In genomic region chr2:148552675-148553331, GRCh38 we compare ENCODE assay signal across 8 cellular contexts.
DNase-seq lines count a peak whose midpoint lies in the region; ATAC-seq and TF ChIP-seq lines count a peak whose summit lies in the region.

No MANE protein-coding gene starts in this region.

- CTCF ChIA-PET in activated CD4-positive, alpha-beta memory T cell treated with anti-CD3 and anti-CD28 coated beads, Interleukin-2, amount 10 ng/mL, durations not matched to agents 7 days and 5 days (lab: Charles Lee) = interaction anchor here (0.6 to 2.8 kb wide), 6 partner anchors 14 to 290 kb away, joined by 3 to 15 read pairs (median 6); no protein-coding TSS in a partner anchor
- CTCF ChIA-PET in Calu3 (lab: Charles Lee) = interaction anchor here (0.7 kb wide), 1 partner anchor 441 kb away, joined by 3 read pairs; no protein-coding TSS in a partner anchor

- no peaks in the 10 kb centered on the region for H3K27me3 ChIP-seq in adrenal gland

- H3K9me3 Mint-ChIP-seq in activated CD4-positive, alpha-beta memory T cell treated with anti-CD3 and anti-CD28 coated beads, Interleukin-2, amount 10 ng/mL, durations not matched to agents 7 days and 5 days = no peaks in the 10 kb centered on the region
- no peaks in the 10 kb centered on the region for H3K9me3 Mint-ChIP-seq in Calu3 (ENCODE audit: low read depth, unreplicated experiment)

- H3K36me3 Mint-ChIP-seq in activated CD4-positive, alpha-beta memory T cell treated with anti-CD3 and anti-CD28 coated beads, Interleukin-2, amount 10 ng/mL, durations not matched to agents 7 days and 5 days (ENCODE audit: low read depth) = no peaks in the 10 kb centered on the region
- H3K36me3 Mint-ChIP-seq in Calu3 (ENCODE audit: insufficient read depth, unreplicated experiment) = no peaks in the 10 kb centered on the region

- no peak overlapping the region for H3K4me3 Mint-ChIP-seq in activated CD4-positive, alpha-beta memory T cell treated with anti-CD3 and anti-CD28 coated beads, Interleukin-2, amount 10 ng/mL, durations not matched to agents 7 days and 5 days
- no peak overlapping the region for H3K4me3 Mint-ChIP-seq in Calu3 (ENCODE audit: low read depth, unreplicated experiment)

- no peak for TF ChIP-seq POLR2A in adrenal gland (IDR thresholded peaks at IDR 0.05)

- peak; percentile 26 for DNase-seq in AG08396 (ENCODE audit: low spot score)
- peak; percentile 9 for DNase-seq in MV-4-11 (lab: John Stamatoyannopoulos, UW)
- peak; percentile 45 for DNase-seq in activated CD4-positive, alpha-beta memory T cell treated with anti-CD3 and anti-CD28 coated beads, Interleukin-2, amount 10 ng/mL, durations not matched to agents 7 days and 5 days
- DNase-seq in mucosa of descending colon = no peak
- no peak for DNase-seq in adrenal gland
- DNase-seq in Calu3 = no peak

- ATAC-seq in GM18511 (IDR thresholded peaks at IDR 0.05; ENCODE audit: unreplicated experiment) (peak; percentile 56), mucosa of descending colon (peak; percentile 54), HG02981 (IDR thresholded peaks at IDR 0.05; ENCODE audit: unreplicated experiment) (no peak)

- POLR2A ChIA-PET in activated CD4-positive, alpha-beta memory T cell treated with anti-CD3 and anti-CD28 coated beads, Interleukin-2, amount 10 ng/mL, durations not matched to agents 7 days and 5 days (lab: Charles Lee) = interaction anchor here (0.7 to 2.7 kb wide), 10 partner anchors 9 to 107 kb away, joined by 3 to 15 read pairs (median 8); no protein-coding TSS in a partner anchor

- H3K4me3 ChIP-seq in mucosa of descending colon (no peak overlapping the region), adrenal gland (peak overlapping the region in 1 of 4 donors; percentile 55)

- BruUV-seq in Calu3 (replicated peaks; lab: Mats Ljungman, UMichigan) = no TSS peak

- H3K27ac ChIP-seq in adrenal gland = no peak overlapping the region

- no peak overlapping the region for H3K27ac Mint-ChIP-seq in activated CD4-positive, alpha-beta memory T cell treated with anti-CD3 and anti-CD28 coated beads, Interleukin-2, amount 10 ng/mL, durations not matched to agents 7 days and 5 days
- no peak overlapping the region for H3K27ac Mint-ChIP-seq in Calu3 (ENCODE audit: unreplicated experiment)

- no peaks in the 10 kb centered on the region for H3K9me3 ChIP-seq in mucosa of descending colon
- H3K9me3 ChIP-seq in adrenal gland (replicated peaks in 1 of 3) = no peaks in the 10 kb centered on the region

- no peaks in the 10 kb centered on the region for H3K36me3 ChIP-seq in mucosa of descending colon (ENCODE audit: low read depth)
- no peaks in the 10 kb centered on the region for H3K36me3 ChIP-seq in adrenal gland (replicated peaks in 1 of 2)

- intact Hi-C loops in mucosa of descending colon (cut with DNase I, micrococcal nuclease) (no loop called here), adrenal gland (cut with DNase I) (no loop called here), Calu3 (cut with micrococcal nuclease; ENCODE audit: unreplicated experiment) (no loop called here)

- 48 to 63% (median 56%) methylated on average over 9 of the region's 9 CpGs for WGBS in adrenal gland, 4 donors

- TF ChIP-seq CTCF in mucosa of descending colon (IDR thresholded peaks at IDR 0.05) (no peak), adrenal gland (IDR thresholded peaks at IDR 0.05) (no peak), Calu3 (IDR thresholded peaks at IDR 0.05; ENCODE audit: unreplicated experiment) (no peak)

- H3K4me1 Mint-ChIP-seq in activated CD4-positive, alpha-beta memory T cell treated with anti-CD3 and anti-CD28 coated beads, Interleukin-2, amount 10 ng/mL, durations not matched to agents 7 days and 5 days = peaks cover 1% of the 10 kb centered on the region
- H3K4me1 Mint-ChIP-seq in Calu3 (ENCODE audit: low read depth, unreplicated experiment) = no peaks in the 10 kb centered on the region

- H3K4me1 ChIP-seq in mucosa of descending colon (ENCODE audit: low read depth) (no peaks in the 10 kb centered on the region), adrenal gland (replicated peaks in 1 of 2) (no peaks in the 10 kb centered on the region)

- H3K27me3 Mint-ChIP-seq in activated CD4-positive, alpha-beta memory T cell treated with anti-CD3 and anti-CD28 coated beads, Interleukin-2, amount 10 ng/mL, durations not matched to agents 7 days and 5 days = no peaks in the 10 kb centered on the region
- peaks cover 21% of the 10 kb centered on the region for H3K27me3 Mint-ChIP-seq in Calu3 (ENCODE audit: unreplicated experiment)

Comparison
In these comparisons a context has a peak if more than half of its experiments do, and no peak if none do; other contexts are left out.
1. DNase-seq: peak in AG08396 (single experiment), MV-4-11 (single experiment) and activated CD4-positive, alpha-beta memory T cell treated with anti-CD3 and anti-CD28 coated beads, Interleukin-2, amount 10 ng/mL, durations not matched to agents 7 days and 5 days (single experiment); none in mucosa of descending colon (0 of 3), adrenal gland (0 of 7) and Calu3 (single experiment).